Comparison of ENCODE assay signal across 9 cellular contexts in the genomic region with DNA sequence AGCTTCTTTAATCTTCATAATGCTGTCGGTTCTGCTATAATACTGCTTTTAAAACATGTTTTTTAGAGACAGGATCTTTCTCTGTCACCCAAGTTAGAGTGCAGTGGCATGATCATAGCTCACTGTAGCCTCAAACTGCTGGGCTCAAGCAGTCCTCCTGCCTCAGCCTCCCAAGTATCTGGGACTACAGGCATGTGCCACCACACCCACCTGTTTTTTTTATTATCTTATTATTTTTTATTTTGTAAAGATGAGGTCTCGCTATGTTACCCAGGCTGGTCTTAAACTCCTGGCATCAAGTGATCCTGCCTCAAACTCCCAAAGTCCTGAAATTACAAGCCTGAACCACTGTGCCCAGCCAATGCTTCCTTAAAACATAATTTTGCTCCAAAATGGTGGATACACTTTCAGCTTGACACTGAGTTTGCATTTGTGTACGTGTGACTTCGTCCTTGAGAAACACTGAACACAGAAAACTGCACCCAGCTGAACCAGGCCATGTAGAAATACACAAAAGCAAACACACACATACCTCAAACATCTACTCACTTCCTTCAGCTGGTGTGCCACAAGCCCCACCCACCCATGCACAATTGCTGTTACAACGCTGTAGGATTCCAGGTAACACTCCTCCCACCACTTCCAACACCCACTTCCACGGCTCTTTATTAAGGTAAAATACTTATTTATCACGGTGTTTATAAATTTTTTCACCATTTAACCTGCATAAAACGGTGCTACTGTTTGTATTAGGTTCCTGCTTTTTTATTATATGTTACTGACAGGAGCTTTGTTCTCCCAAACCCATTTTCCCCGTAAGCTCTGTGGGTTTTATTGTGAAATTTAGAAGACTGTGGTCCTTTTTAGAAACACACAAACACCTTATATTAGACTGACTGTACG.
A peak's percentile ranks its signal among the peaks of the same experiment; 100 is the strongest.
DNase-seq lines count a peak whose midpoint lies in the region; ATAC-seq and TF ChIP-seq lines count a peak whose summit lies in the region.
"Had no signal": no experiment of that assay in that cellular context is flagged by ENCODE, and none has a peak within 500 bp of the region (broad histone marks: within the 10 kb centered on the region; RNA-seq: fewer than 3 reads in every experiment).

No MANE protein-coding gene starts in this region.

- peaks cover 33% of the 10 kb centered on the region for H3K4me1 Mint-ChIP-seq in activated CD4-positive, alpha-beta T cell treated with anti-CD3 and anti-CD28 coated beads, Interleukin-2, amount 10 ng/mL, durations not matched to agents 24 days and 14 days

- H3K4me3 ChIP-seq in MG63 (no peak overlapping the region), fibroblast of villous mesenchyme (ENCODE audit: low read depth, low read length) (no peak overlapping the region), HAP-1 (no peak overlapping the region)
- H3K4me3 ChIP-seq: dorsolateral prefrontal cortex had no signal

- ATAC-seq in GM21529 (IDR thresholded peaks at IDR 0.05; ENCODE audit: unreplicated experiment), result no peak
- ATAC-seq: HCT116 had no signal

- H3K36me3 Mint-ChIP-seq in activated CD4-positive, alpha-beta T cell treated with anti-CD3 and anti-CD28 coated beads, Interleukin-2, amount 10 ng/mL, durations not matched to agents 24 days and 14 days (ENCODE audit: low read depth), result peaks cover 11% of the 10 kb centered on the region

- H3K27ac Mint-ChIP-seq in activated CD4-positive, alpha-beta T cell treated with anti-CD3 and anti-CD28 coated beads, Interleukin-2, amount 10 ng/mL, durations not matched to agents 24 days and 14 days, result peak overlapping the region; percentile 80

- in situ Hi-C loops in HAP-1 (cut with MboI; ENCODE audit: low sequenced_read_pairs), result no loop called here
- in situ Hi-C loops in GM13976 (cut with MboI; ENCODE audit: low sequenced_read_pairs, unreplicated experiment), result no loop called here

- intact Hi-C loops in activated CD4-positive, alpha-beta T cell treated with anti-CD3 and anti-CD28 coated beads, Interleukin-2, amount 10 ng/mL, durations not matched to agents 24 days and 14 days (cut with micrococcal nuclease), result no loop called here

- H3K36me3 ChIP-seq in MG63 (no peaks in the 10 kb centered on the region), HAP-1 (replicated peaks) (no peaks in the 10 kb centered on the region)

- H3K27me3 ChIP-seq in MG63 (no peaks in the 10 kb centered on the region), HAP-1 (ENCODE audit: low read depth) (no peaks in the 10 kb centered on the region)

- DNase-seq in MG63 (peak; percentile 11), fibroblast of villous mesenchyme (ENCODE audit: low read depth) (peak; percentile 70), HAP-1 (ENCODE audit: low spot score in 2 of 2) (no peak), GM13976 (ENCODE audit: low spot score) (no peak)
- peak; percentile 77 for DNase-seq in activated CD4-positive, alpha-beta T cell treated with anti-CD3 and anti-CD28 coated beads, Interleukin-2, amount 10 ng/mL, durations not matched to agents 24 days and 14 days
- peak in 2 of 3 experiments; percentile 21 to 30 for DNase-seq in stimulated activated CD4-positive, alpha-beta T cell treated with anti-CD3 and anti-CD28 coated beads, TNF-alpha, amount 100 ng/mL, for 4 hours (ENCODE audit: low read depth in 3 of 3)
- DNase-seq: dorsolateral prefrontal cortex had no signal

- H3K9me3 ChIP-seq in MG63 (no peaks in the 10 kb centered on the region), HAP-1 (no peaks in the 10 kb centered on the region)

- H3K27me3 Mint-ChIP-seq in activated CD4-positive, alpha-beta T cell treated with anti-CD3 and anti-CD28 coated beads, Interleukin-2, amount 10 ng/mL, durations not matched to agents 24 days and 14 days, result no peaks in the 10 kb centered on the region

- H3K9me3 Mint-ChIP-seq in activated CD4-positive, alpha-beta T cell treated with anti-CD3 and anti-CD28 coated beads, Interleukin-2, amount 10 ng/mL, durations not matched to agents 24 days and 14 days, result no peaks in the 10 kb centered on the region

- H3K4me1 ChIP-seq in HAP-1, result no peaks in the 10 kb centered on the region

- H3K4me3 Mint-ChIP-seq in activated CD4-positive, alpha-beta T cell treated with anti-CD3 and anti-CD28 coated beads, Interleukin-2, amount 10 ng/mL, durations not matched to agents 24 days and 14 days, result peak overlapping the region; percentile 53

- TF ChIP-seq CTCF in fibroblast of villous mesenchyme (IDR thresholded peaks at IDR 0.05; ENCODE audit: insufficient read depth, low read depth, low read length), result no peak
- no peak for TF ChIP-seq CTCF in GM13976 (IDR thresholded peaks at IDR 0.05; ENCODE audit: borderline replicate concordance, control extremely low read depth, extremely low read depth, insufficient read depth, missing control alignments)

Comparison
In these comparisons a context has a peak if more than half of its experiments do, and no peak if none do; other contexts are left out.
1. DNase-seq: peak in MG63 (single experiment), activated CD4-positive, alpha-beta T cell treated with anti-CD3 and anti-CD28 coated beads, Interleukin-2, amount 10 ng/mL, durations not matched to agents 24 days and 14 days (single experiment), fibroblast of villous mesenchyme (single experiment) and stimulated activated CD4-positive, alpha-beta T cell treated with anti-CD3 and anti-CD28 coated beads, TNF-alpha, amount 100 ng/mL, for 4 hours (2 of 3); none in HAP-1 (0 of 2) and GM13976 (single experiment).